24 cellular contexts compared by ENCODE assay signal in the genomic region with DNA sequence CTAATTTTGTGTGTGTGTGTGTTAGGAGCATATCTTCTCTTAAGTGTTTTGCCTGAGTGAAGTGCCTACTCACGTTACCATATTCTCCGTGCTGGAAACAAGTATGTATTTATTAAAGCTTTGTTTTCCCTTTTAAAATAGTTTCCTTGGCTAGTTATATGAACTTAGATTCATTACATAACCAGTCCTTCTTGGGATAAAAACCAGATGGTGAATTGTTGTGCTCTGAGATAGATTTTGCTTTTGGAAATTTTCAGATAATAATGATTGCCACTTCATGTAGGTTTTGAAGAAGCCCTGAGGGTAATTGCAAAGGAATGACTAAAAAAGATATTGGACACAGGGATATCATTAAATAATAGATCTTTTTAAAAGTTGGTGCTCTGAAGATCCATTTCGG.
"Had no signal": no experiment of that assay in that cellular context is flagged by ENCODE, and none has a peak within 500 bp of the region (broad histone marks: within the 10 kb centered on the region; RNA-seq: fewer than 3 reads in every experiment).

No MANE protein-coding gene starts in this region.

- H3K4me3 Mint-ChIP-seq: activated CD4-positive, alpha-beta memory T cell treated with anti-CD3 and anti-CD28 coated beads, Interleukin-2, amount 10 ng/mL, durations not matched to agents 7 days and 5 days; activated CD4-positive, alpha-beta T cell treated with anti-CD3 and anti-CD28 coated beads for 36 hours; activated naive CD8-positive, alpha-beta T cell treated with anti-CD3 and anti-CD28 coated beads for 36 hours; activated T-helper 17 cell treated with anti-CD3 and anti-CD28 coated beads, Interleukin-2, amount 50 U/mL, for 72 hours; central memory CD8-positive, alpha-beta T cell; natural killer cell; T-helper 2 cell treated with Interferon-gamma antibody and Interleukin-4, amounts not matched to agents 5 μg/mL and 100 μg/mL, for 36 hours had no signal

- H3K27me3 Mint-ChIP-seq: activated CD4-positive, alpha-beta memory T cell treated with anti-CD3 and anti-CD28 coated beads, Interleukin-2, amount 10 ng/mL, durations not matched to agents 7 days and 5 days; activated CD4-positive, alpha-beta T cell treated with anti-CD3 and anti-CD28 coated beads for 36 hours; activated naive CD8-positive, alpha-beta T cell treated with anti-CD3 and anti-CD28 coated beads for 36 hours; activated T-helper 17 cell treated with anti-CD3 and anti-CD28 coated beads, Interleukin-2, amount 50 U/mL, for 72 hours; central memory CD8-positive, alpha-beta T cell had no signal

- H3K36me3 ChIP-seq: brain microvascular endothelial cell, colonic mucosa, pancreas, right lobe of liver, upper lobe of left lung had no signal

- FAIRE-seq: islet of Langerhans, pancreas, small intestine, TTC549 had no signal

- H3K27ac Mint-ChIP-seq: activated CD4-positive, alpha-beta memory T cell treated with anti-CD3 and anti-CD28 coated beads, Interleukin-2, amount 10 ng/mL, durations not matched to agents 7 days and 5 days; activated CD4-positive, alpha-beta T cell treated with anti-CD3 and anti-CD28 coated beads for 36 hours; activated naive CD8-positive, alpha-beta T cell treated with anti-CD3 and anti-CD28 coated beads for 36 hours; activated T-helper 17 cell treated with anti-CD3 and anti-CD28 coated beads, Interleukin-2, amount 50 U/mL, for 72 hours; natural killer cell; T-helper 2 cell treated with Interferon-gamma antibody and Interleukin-4, amounts not matched to agents 5 μg/mL and 100 μg/mL, for 36 hours had no signal

- H3K27ac ChIP-seq: colonic mucosa, pancreas, right lobe of liver, testis, upper lobe of left lung had no signal

- H3K9me3 Mint-ChIP-seq: activated naive CD8-positive, alpha-beta T cell treated with anti-CD3 and anti-CD28 coated beads for 36 hours had no signal

- H3K4me1 ChIP-seq: colonic mucosa, pancreas, right lobe of liver, testis, upper lobe of left lung had no signal

- H3K4me3 ChIP-seq: colonic mucosa, pancreas, right lobe of liver, testis, upper lobe of left lung had no signal

- H3K9me3 ChIP-seq: colonic mucosa, pancreas, right lobe of liver, testis, upper lobe of left lung had no signal

- DNase-seq: activated CD4-positive, alpha-beta memory T cell treated with anti-CD3 and anti-CD28 coated beads, Interleukin-2, amount 10 ng/mL, durations not matched to agents 7 days and 5 days; activated CD4-positive, alpha-beta T cell treated with anti-CD3 and anti-CD28 coated beads for 36 hours; activated naive CD4-positive, alpha-beta T cell; activated naive CD8-positive, alpha-beta T cell treated with anti-CD3 and anti-CD28 coated beads for 36 hours; activated T-cell treated with anti-CD3 and anti-CD28 coated beads, Interleukin-2, amount 50 U/mL, for 1 hour; amygdala; brain microvascular endothelial cell; colonic mucosa; erythroblast; left cardiac atrium; mesendoderm; natural killer cell; pancreas; right lobe of liver; small intestine; stimulated activated CD4-positive, alpha-beta T cell treated with anti-CD3 and anti-CD28 coated beads, Interleukin-15, amount 100 ng/mL, for 24 hours; stimulated activated CD4-positive, alpha-beta T cell treated with anti-CD3 and anti-CD28 coated beads, Interleukin-2, amount 100 ng/mL, for 48 hours; testis; upper lobe of left lung had no signal

- H3K4me1 Mint-ChIP-seq: activated CD4-positive, alpha-beta memory T cell treated with anti-CD3 and anti-CD28 coated beads, Interleukin-2, amount 10 ng/mL, durations not matched to agents 7 days and 5 days; activated CD4-positive, alpha-beta T cell treated with anti-CD3 and anti-CD28 coated beads for 36 hours; activated naive CD8-positive, alpha-beta T cell treated with anti-CD3 and anti-CD28 coated beads for 36 hours; activated T-helper 17 cell treated with anti-CD3 and anti-CD28 coated beads, Interleukin-2, amount 50 U/mL, for 72 hours; central memory CD8-positive, alpha-beta T cell; natural killer cell had no signal

- H3K27me3 ChIP-seq: brain microvascular endothelial cell, colonic mucosa, pancreas, right lobe of liver, testis, upper lobe of left lung had no signal

- H3K36me3 Mint-ChIP-seq: activated naive CD8-positive, alpha-beta T cell treated with anti-CD3 and anti-CD28 coated beads for 36 hours; natural killer cell had no signal
